In the genomic region with DNA sequence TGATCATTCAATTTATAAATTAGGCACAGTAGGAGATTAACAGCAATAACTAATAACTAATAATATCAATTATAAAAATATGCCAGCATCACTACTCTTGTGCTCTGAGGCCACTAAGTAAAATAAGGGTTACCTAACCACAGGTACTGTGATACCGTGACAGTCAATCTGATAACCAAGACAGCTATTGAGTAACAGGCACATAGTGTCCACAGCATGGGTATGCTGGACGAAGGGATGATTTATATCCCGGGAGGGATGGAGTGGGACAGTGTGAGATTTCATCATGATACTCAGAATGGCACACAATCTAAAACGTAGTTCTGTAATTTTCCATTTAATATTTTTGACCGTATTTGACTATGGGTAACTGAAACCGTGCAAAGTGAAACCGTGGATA, we compare ENCODE assay signal across 27 cellular contexts.
"Had no signal": no experiment of that assay in that cellular context is flagged by ENCODE, and none has a peak within 500 bp of the region (broad histone marks: within the 10 kb centered on the region; RNA-seq: fewer than 3 reads in every experiment).

No MANE protein-coding gene starts in this region.

- H3K27me3 ChIP-seq: brain microvascular endothelial cell, cardiac muscle cell, SJSA1 had no signal

- ATAC-seq: activated CD8-positive, alpha-beta memory T cell treated with anti-CD3 and anti-CD28 coated beads, Interleukin-2, amount 10 ng/mL, durations not matched to agents 7 days and 5 days; activated naive CD4-positive, alpha-beta T cell treated with anti-CD3 and anti-CD28 coated beads, Interleukin-2, amount 50 U/mL, for 72 hours; activated naive CD8-positive, alpha-beta T cell treated with anti-CD3 and anti-CD28 coated beads, Interleukin-2, amount 50 U/mL, for 24 hours; Panc1; SK-N-SH treated with all-trans-retinoic acid at 6 μM for 48 hours had no signal

- H3K9me3 ChIP-seq: SJSA1 had no signal

- DNase-seq: activated B cell treated with CpG ODN at 0.5 μM for 24 hours; activated CD4-positive, alpha-beta T cell treated with anti-CD3 and anti-CD28 coated beads for 1 hour; activated CD4-positive, alpha-beta T cell treated with anti-CD3 and anti-CD28 coated beads, Interleukin-2, amount 10 ng/mL, durations not matched to agents 24 days and 14 days; activated CD4-positive, alpha-beta T cell treated with anti-CD3 and anti-CD28 coated beads, Interleukin-2, amount 50 U/mL, for 48 hours; activated CD8-positive, alpha-beta memory T cell treated with anti-CD3 and anti-CD28 coated beads, Interleukin-2, amount 10 ng/mL, durations not matched to agents 7 days and 5 days; activated effector memory CD4-positive, alpha-beta T cell treated with Interleukin-2 at 50 U/mL for 16 hours; activated naive CD4-positive, alpha-beta T cell; activated naive CD8-positive, alpha-beta T cell treated with anti-CD3 and anti-CD28 coated beads, Interleukin-2, amount 50 U/mL, for 24 hours; activated T-cell treated with anti-CD3 and anti-CD28 coated beads, Interleukin-2, amount 50 U/mL, for 24 hours; amygdala; brain microvascular endothelial cell; KBM-7; NCI-H1048; NCI-H146; NCI-H1930; NCI-H2171; NCI-H2227 treated with DMSO at 0.1 percent for 48 hours; NCI-H526; NCI-H82; OCI-M1; SHP77 had no signal

- FAIRE-seq: astrocyte had no signal

- H3K27ac ChIP-seq: brain microvascular endothelial cell, SJSA1 had no signal

- H3K4me3 ChIP-seq: cardiac muscle cell, SJSA1 had no signal
